In genomic region chr3:182690163-182690562, GRCh38 we compare ENCODE assay signal across 15 cellular contexts.
"Had no signal": no experiment of that assay in that cellular context is flagged by ENCODE, and none has a peak within 500 bp of the region (broad histone marks: within the 10 kb centered on the region; RNA-seq: fewer than 3 reads in every experiment).

No MANE protein-coding gene starts in this region.

- H3K4me3 ChIP-seq: left ventricle myocardium inferior, lower lobe of right lung, psoas muscle had no signal

- H3K4me1 Mint-ChIP-seq: immature natural killer cell had no signal

- H3K36me3 ChIP-seq: left ventricle myocardium inferior, lower lobe of right lung, neutrophil had no signal

- ATAC-seq: left cardiac atrium; lower lobe of right lung; naive thymus-derived CD4-positive, alpha-beta T cell; psoas muscle; sciatic nerve had no signal

- H3K9me3 ChIP-seq: left ventricle myocardium inferior, lower lobe of right lung, neutrophil, psoas muscle had no signal

- H3K9me3 Mint-ChIP-seq: dendritic cell treated with granulocyte-macrophage colony-stimulating factor and Interleukin-4, amounts not matched to agents 40 ng/mL and 50 ng/mL, for 4 days; immature natural killer cell; naive thymus-derived CD4-positive, alpha-beta T cell; type B pancreatic cell had no signal

- DNase-seq: cerebellar nuclear complex; immature natural killer cell; kidney; left cardiac atrium; left ventricle myocardium inferior; lower lobe of right lung; naive thymus-derived CD4-positive, alpha-beta T cell; psoas muscle; stimulated activated CD4-positive, alpha-beta T cell treated with anti-CD3 and anti-CD28 coated beads, Interleukin-2, amount 100 ng/mL, for 24 hours; stimulated activated CD4-positive, alpha-beta T cell treated with anti-CD3 and anti-CD28 coated beads, Interleukin-4, amount 100 ng/mL, for 4 hours; stimulated activated naive CD4-positive, alpha-beta T cell had no signal

- H3K4me3 Mint-ChIP-seq: dendritic cell treated with granulocyte-macrophage colony-stimulating factor and Interleukin-4, amounts not matched to agents 40 ng/mL and 50 ng/mL, for 4 days; immature natural killer cell; naive thymus-derived CD4-positive, alpha-beta T cell; type B pancreatic cell had no signal

- H3K27me3 ChIP-seq: neutrophil had no signal

- H3K27ac Mint-ChIP-seq: dendritic cell treated with granulocyte-macrophage colony-stimulating factor and Interleukin-4, amounts not matched to agents 40 ng/mL and 50 ng/mL, for 4 days; immature natural killer cell; naive thymus-derived CD4-positive, alpha-beta T cell; type B pancreatic cell had no signal

- H3K36me3 Mint-ChIP-seq: immature natural killer cell; naive thymus-derived CD4-positive, alpha-beta T cell; type B pancreatic cell had no signal

- H3K27ac ChIP-seq: left ventricle myocardium inferior, lower lobe of right lung, neutrophil, psoas muscle had no signal

- H3K4me1 ChIP-seq: left ventricle myocardium inferior, lower lobe of right lung, psoas muscle had no signal
